ENCODE assay signal across 21 cellular contexts in genomic region chr6:147226877-147227276, GRCh38. TPM values are rescaled to one million over a fixed set of nuclear protein-coding genes. Genes with fewer than 3 reads are reported as not detected.
DNase-seq lines count a peak whose midpoint lies in the region; ATAC-seq and TF ChIP-seq lines count a peak whose summit lies in the region.
"Had no signal": no experiment of that assay in that cellular context is flagged by ENCODE, and none has a peak within 500 bp of the region (broad histone marks: within the 10 kb centered on the region; RNA-seq: fewer than 3 reads in every experiment).

No MANE protein-coding gene starts in this region.

- H3K27ac Mint-ChIP-seq in activated T-cell treated with anti-CD3 and anti-CD28 coated beads, Interleukin-2, amount 50 U/mL, for 72 hours = peak overlapping the region; percentile 18
- H3K27ac Mint-ChIP-seq in HFFc6 (peak overlapping the region; percentile 0; the same call in 1 of the 2 replicates), progenitor cell of endocrine pancreas (peak overlapping the region; percentile 29)
- H3K27ac Mint-ChIP-seq in naive thymus-derived CD4-positive, alpha-beta T cell = peak overlapping the region in 6 of 9 donors; percentile 1 to 69 (median 34)
- no peak overlapping the region for H3K27ac Mint-ChIP-seq in activated T-helper 2 cell treated with anti-CD3 and anti-CD28 coated beads, Interferon-gamma antibody, Interleukin-2, Interleukin-4, amounts not matched to agents 10 μg/mL and 5 μg/mL and 100 μg/mL, durations not matched to agents 14 hours and 24 hours and 36 hours
- H3K27ac Mint-ChIP-seq: B cell had no signal

- no peak overlapping the region for H3K4me3 Mint-ChIP-seq in activated T-cell treated with anti-CD3 and anti-CD28 coated beads, Interleukin-2, amount 50 U/mL, for 72 hours
- H3K4me3 Mint-ChIP-seq in HFFc6 (no peak overlapping the region), progenitor cell of endocrine pancreas (ENCODE audit: low read depth) (no peak overlapping the region)
- H3K4me3 Mint-ChIP-seq in naive thymus-derived CD4-positive, alpha-beta T cell = peak overlapping the region in 4 of 10 donors; percentile 5 to 48 (median 32)
- H3K4me3 Mint-ChIP-seq in activated T-helper 2 cell treated with anti-CD3 and anti-CD28 coated beads, Interferon-gamma antibody, Interleukin-2, Interleukin-4, amounts not matched to agents 10 μg/mL and 5 μg/mL and 100 μg/mL, durations not matched to agents 14 hours and 24 hours and 36 hours (ENCODE audit: low read depth) = no peak overlapping the region
- H3K4me3 Mint-ChIP-seq: B cell; CD4-positive, CD25-positive, alpha-beta regulatory T cell; IgD-negative memory B cell had no signal

- POLR2A ChIA-PET in naive thymus-derived CD4-positive, alpha-beta T cell (lab: Charles Lee) = interaction anchor here (1.0 kb wide), 1 partner anchor 24 kb away, joined by 3 read pairs; no protein-coding TSS in a partner anchor

- H3K9me3 ChIP-seq in naive thymus-derived CD4-positive, alpha-beta T cell (ENCODE audit: control insufficient read depth in 2 of 3, low read length in 3 of 3) = no peaks in the 10 kb centered on the region
- H3K9me3 ChIP-seq: BLaER1 treated with 17β-estradiol and CSF1 and Interleukin-3, amounts not matched to agents 10 nM and 100 nM had no signal

- peaks cover 0 to 5% of the 10 kb centered on the region in 2 donors for H3K4me1 ChIP-seq in naive thymus-derived CD4-positive, alpha-beta T cell (ENCODE audit: control insufficient read depth in 2 of 2, insufficient read depth in 2 of 2, low read length in 2 of 2)

- peaks cover 34% of the 10 kb centered on the region for H3K4me1 Mint-ChIP-seq in activated T-cell treated with anti-CD3 and anti-CD28 coated beads, Interleukin-2, amount 50 U/mL, for 72 hours (ENCODE audit: low read depth)
- H3K4me1 Mint-ChIP-seq in HFFc6 (ENCODE audit: low read depth) (peaks cover 31% of the 10 kb centered on the region), progenitor cell of endocrine pancreas (ENCODE audit: low read depth) (peaks cover 12% of the 10 kb centered on the region)
- peaks cover 17 to 64% (median 59%) of the 10 kb centered on the region in 7 donors for H3K4me1 Mint-ChIP-seq in naive thymus-derived CD4-positive, alpha-beta T cell
- peaks cover 12% of the 10 kb centered on the region for H3K4me1 Mint-ChIP-seq in activated T-helper 2 cell treated with anti-CD3 and anti-CD28 coated beads, Interferon-gamma antibody, Interleukin-2, Interleukin-4, amounts not matched to agents 10 μg/mL and 5 μg/mL and 100 μg/mL, durations not matched to agents 14 hours and 24 hours and 36 hours (ENCODE audit: low read depth)

- no peak overlapping the region for H3K4me3 ChIP-seq in naive thymus-derived CD4-positive, alpha-beta T cell (ENCODE audit: low read length)
- H3K4me3 ChIP-seq: BLaER1 treated with 17β-estradiol and CSF1 and Interleukin-3, amounts not matched to agents 10 nM and 100 nM; GM12878; GM23248 had no signal

- intact Hi-C loops in naive thymus-derived CD4-positive, alpha-beta T cell (cut with micrococcal nuclease) = no loop called here
- intact Hi-C loops in activated T-helper 2 cell treated with anti-CD3 and anti-CD28 coated beads, Interferon-gamma antibody, Interleukin-2, Interleukin-4, amounts not matched to agents 10 μg/mL and 5 μg/mL and 100 μg/mL, durations not matched to agents 14 hours and 24 hours and 36 hours (cut with micrococcal nuclease) = no loop called here

- no peaks in the 10 kb centered on the region for H3K27me3 Mint-ChIP-seq in activated T-cell treated with anti-CD3 and anti-CD28 coated beads, Interleukin-2, amount 50 U/mL, for 72 hours (ENCODE audit: low read depth)
- no peaks in the 10 kb centered on the region for H3K27me3 Mint-ChIP-seq in HFFc6 (ENCODE audit: insufficient read depth)
- H3K27me3 Mint-ChIP-seq in naive thymus-derived CD4-positive, alpha-beta T cell = no peaks in the 10 kb centered on the region
- H3K27me3 Mint-ChIP-seq in progenitor cell of endocrine pancreas = no peaks in the 10 kb centered on the region
- H3K27me3 Mint-ChIP-seq in activated T-helper 2 cell treated with anti-CD3 and anti-CD28 coated beads, Interferon-gamma antibody, Interleukin-2, Interleukin-4, amounts not matched to agents 10 μg/mL and 5 μg/mL and 100 μg/mL, durations not matched to agents 14 hours and 24 hours and 36 hours (ENCODE audit: low read depth) = no peaks in the 10 kb centered on the region
- H3K27me3 Mint-ChIP-seq: B cell; CD4-positive, CD25-positive, alpha-beta regulatory T cell; IgD-negative memory B cell had no signal

- H3K27me3 ChIP-seq in naive thymus-derived CD4-positive, alpha-beta T cell (ENCODE audit: control insufficient read depth in 2 of 2, insufficient read depth in 2 of 2, low read length in 2 of 2) = no peaks in the 10 kb centered on the region
- H3K27me3 ChIP-seq: BLaER1 treated with 17β-estradiol and CSF1 and Interleukin-3, amounts not matched to agents 10 nM and 100 nM had no signal

- CTCF ChIA-PET in naive thymus-derived CD4-positive, alpha-beta T cell (lab: Charles Lee) = interaction anchor here (0.6 to 0.7 kb wide), 2 partner anchors 10 to 44 kb away, joined by 3 read pairs; no protein-coding TSS in a partner anchor

- no peak for DNase-seq in activated T-cell treated with anti-CD3 and anti-CD28 coated beads, Interleukin-2, amount 50 U/mL, for 72 hours
- DNase-seq in activated T-cell treated with anti-CD3 and anti-CD28 coated beads for 4 hours (no peak), HFFc6 (no peak), progenitor cell of endocrine pancreas (ENCODE audit: low spot score, unreplicated experiment) (no peak), CD1c-positive myeloid dendritic cell (ENCODE audit: extremely low spot score) (no peak), omental fat pad (ENCODE audit: low spot score) (no peak)
- DNase-seq in naive thymus-derived CD4-positive, alpha-beta T cell = no peak
- no peak for DNase-seq in activated T-helper 2 cell treated with anti-CD3 and anti-CD28 coated beads, Interferon-gamma antibody, Interleukin-2, Interleukin-4, amounts not matched to agents 10 μg/mL and 5 μg/mL and 100 μg/mL, durations not matched to agents 14 hours and 24 hours and 36 hours (ENCODE audit: low spot score)
- DNase-seq: 8988T; CD4-positive, CD25-positive, alpha-beta regulatory T cell; DMS53; DND-41; EL; GM23248; HCEC 1CT; KG1 had no signal

- TF ChIP-seq CTCF in HFFc6 (IDR thresholded peaks at IDR 0.05) = no peak
- no peak for TF ChIP-seq CTCF in progenitor cell of endocrine pancreas (IDR thresholded peaks at IDR 0.05; ENCODE audit: unreplicated experiment)
- TF ChIP-seq CTCF in omental fat pad (IDR thresholded peaks at IDR 0.05) = no peak

- H3K36me3 Mint-ChIP-seq in activated T-cell treated with anti-CD3 and anti-CD28 coated beads, Interleukin-2, amount 50 U/mL, for 72 hours (ENCODE audit: insufficient read depth in 2 of 2) = peaks cover 7 to 12% of the 10 kb centered on the region in 2 donors
- H3K36me3 Mint-ChIP-seq in HFFc6 (ENCODE audit: low read depth) (peaks cover 13% of the 10 kb centered on the region), progenitor cell of endocrine pancreas (ENCODE audit: insufficient read depth) (peaks cover 8% of the 10 kb centered on the region)
- H3K36me3 Mint-ChIP-seq in naive thymus-derived CD4-positive, alpha-beta T cell = peaks cover 3 to 29% (median 12%) of the 10 kb centered on the region in 5 donors
- H3K36me3 Mint-ChIP-seq in activated T-helper 2 cell treated with anti-CD3 and anti-CD28 coated beads, Interferon-gamma antibody, Interleukin-2, Interleukin-4, amounts not matched to agents 10 μg/mL and 5 μg/mL and 100 μg/mL, durations not matched to agents 14 hours and 24 hours and 36 hours (ENCODE audit: low read depth) = peaks cover 31% of the 10 kb centered on the region

- H3K36me3 ChIP-seq in naive thymus-derived CD4-positive, alpha-beta T cell (ENCODE audit: control insufficient read depth in 2 of 3, insufficient read depth in 3 of 3, low read length in 3 of 3) = no peaks in the 10 kb centered on the region

- H3K9me3 Mint-ChIP-seq in activated T-cell treated with anti-CD3 and anti-CD28 coated beads, Interleukin-2, amount 50 U/mL, for 72 hours = no peaks in the 10 kb centered on the region
- H3K9me3 Mint-ChIP-seq in HFFc6 (no peaks in the 10 kb centered on the region), progenitor cell of endocrine pancreas (ENCODE audit: low read depth) (no peaks in the 10 kb centered on the region)
- H3K9me3 Mint-ChIP-seq in naive thymus-derived CD4-positive, alpha-beta T cell = no peaks in the 10 kb centered on the region
- H3K9me3 Mint-ChIP-seq in activated T-helper 2 cell treated with anti-CD3 and anti-CD28 coated beads, Interferon-gamma antibody, Interleukin-2, Interleukin-4, amounts not matched to agents 10 μg/mL and 5 μg/mL and 100 μg/mL, durations not matched to agents 14 hours and 24 hours and 36 hours = no peaks in the 10 kb centered on the region
- H3K9me3 Mint-ChIP-seq: CD4-positive, CD25-positive, alpha-beta regulatory T cell had no signal

- H3K27ac ChIP-seq in naive thymus-derived CD4-positive, alpha-beta T cell (ENCODE audit: low read depth, low read length) = no peak overlapping the region
- H3K27ac ChIP-seq: BLaER1 treated with 17β-estradiol and CSF1 and Interleukin-3, amounts not matched to agents 10 nM and 100 nM; GM23248 had no signal

- ATAC-seq in activated T-cell treated with anti-CD3 and anti-CD28 coated beads, Interleukin-2, amount 50 U/mL, for 72 hours (replicated peaks in 1 of 2) = no peak
- ATAC-seq in naive thymus-derived CD4-positive, alpha-beta T cell = no peak
- ATAC-seq in omental fat pad (ENCODE audit: low FRiP score) = no peak
- ATAC-seq: HepG2 had no signal

RNA-seq across cellular contexts. Expression of gene STXBP5, which starts 22.7 kb away (rescaled TPM):
- 10 to 100 TPM; 22.1 to 28.7 TPM for total RNA-seq in activated T-cell treated with anti-CD3 and anti-CD28 coated beads, Interleukin-2, amount 50 U/mL, for 72 hours
- total RNA-seq in HFFc6 (2021; fragmentation: NEBNext Ultra II Directional; extraction: Animal tissue kit (Norgen Biotek cat#: 25700)) = 10 to 100 TPM; 29.5 to 36.2 (median 32.1) TPM
- total RNA-seq in naive thymus-derived CD4-positive, alpha-beta T cell = 10 to 100 TPM; 17.9 to 47.4 (median 28.9) TPM
- polyA plus RNA-seq in naive thymus-derived CD4-positive, alpha-beta T cell = 1 to 10 TPM; 2.5 to 4.9 TPM
- 43.0 and 43.7 TPM in 2 replicates for total RNA-seq in progenitor cell of endocrine pancreas
- total RNA-seq in omental fat pad = 10 to 100 TPM; 19.7 to 37.2 (median 22.6) TPM
- total RNA-seq in activated T-helper 2 cell treated with anti-CD3 and anti-CD28 coated beads, Interferon-gamma antibody, Interleukin-2, Interleukin-4, amounts not matched to agents 10 μg/mL and 5 μg/mL and 100 μg/mL, durations not matched to agents 14 hours and 24 hours and 36 hours = 21.2 and 22.7 TPM in 2 replicates
